ENCODE assay signal across 1 cellular context in the genomic region with DNA sequence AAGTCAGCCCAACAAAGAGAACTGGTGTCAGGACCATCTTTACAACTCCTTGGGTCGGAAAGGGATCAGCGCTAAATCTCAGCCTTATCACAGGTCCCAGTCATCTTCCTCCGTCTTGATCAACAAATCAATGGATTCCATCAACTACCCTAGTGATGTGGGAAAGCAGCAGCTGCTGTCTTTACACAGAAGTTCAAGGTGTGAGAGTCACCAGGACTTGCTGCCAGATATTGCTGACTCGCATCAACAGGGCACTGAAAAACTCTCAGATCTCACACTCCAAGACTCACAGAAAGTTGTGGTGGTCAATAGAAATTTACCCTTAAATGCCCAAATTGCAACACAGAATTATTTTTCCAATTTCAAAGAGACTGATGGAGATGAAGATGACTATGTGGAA.
TF ChIP-seq lines count a peak whose summit lies in the region.

No MANE protein-coding gene starts in this region.

TF ChIP-seq in IMR-90, 13 proteins besides CTCF, POLR2A, EP300 and RAD21 (continued from another document):
- TF ChIP-seq RFX5 (IDR thresholded peaks at IDR 0.05; ENCODE audit: low read depth, low read length) (no peak), MXI1 (IDR thresholded peaks at IDR 0.05; ENCODE audit: borderline replicate concordance, low read depth, low read length) (no peak), NFE2L2 (IDR thresholded peaks at IDR 0.05; ENCODE audit: low read depth, low read length) (no peak), SMC3 (IDR thresholded peaks at IDR 0.05; ENCODE audit: low read depth, low read length) (no peak), CHD1 (IDR thresholded peaks at IDR 0.05; ENCODE audit: low read depth, low read length) (no peak), RCOR1 (IDR thresholded peaks at IDR 0.05; ENCODE audit: insufficient replicate concordance, low read length) (no peak), CEBPB (IDR thresholded peaks at IDR 0.05; ENCODE audit: low read depth, low read length) (no peak), ELK1 (IDR thresholded peaks at IDR 0.05; ENCODE audit: borderline replicate concordance, low read depth, low read length) (no peak), MAFK (IDR thresholded peaks at IDR 0.05; ENCODE audit: low read depth, low read length) (no peak)
- TF ChIP-seq, protein P1, sequence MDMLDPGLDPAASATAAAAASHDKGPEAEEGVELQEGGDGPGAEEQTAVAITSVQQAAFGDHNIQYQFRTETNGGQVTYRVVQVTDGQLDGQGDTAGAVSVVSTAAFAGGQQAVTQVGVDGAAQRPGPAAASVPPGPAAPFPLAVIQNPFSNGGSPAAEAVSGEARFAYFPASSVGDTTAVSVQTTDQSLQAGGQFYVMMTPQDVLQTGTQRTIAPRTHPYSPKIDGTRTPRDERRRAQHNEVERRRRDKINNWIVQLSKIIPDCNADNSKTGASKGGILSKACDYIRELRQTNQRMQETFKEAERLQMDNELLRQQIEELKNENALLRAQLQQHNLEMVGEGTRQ (IDR thresholded peaks at IDR 0.05; ENCODE audit: low read depth, low read length): no peak
